1 cellular context compared by ENCODE assay signal in the genomic region with DNA sequence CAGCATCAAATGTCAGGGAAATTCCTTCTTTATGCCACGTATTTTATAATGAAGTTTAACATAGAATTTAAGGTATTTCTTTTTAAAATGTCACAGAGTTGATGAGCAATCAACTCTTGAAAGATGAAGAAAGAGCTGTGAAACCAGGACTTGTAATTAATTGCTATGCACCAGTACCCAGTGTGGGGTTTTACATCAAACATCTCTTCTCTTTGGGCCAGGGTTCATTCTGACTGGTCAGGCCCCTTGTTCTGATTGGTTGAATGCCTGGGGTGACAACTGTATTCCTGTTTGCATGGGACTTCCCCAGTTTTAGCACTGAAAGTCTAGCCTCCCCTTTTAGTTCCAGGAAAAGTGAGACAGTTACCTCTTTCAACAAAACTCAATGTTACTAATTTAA.
TF ChIP-seq lines count a peak whose summit lies in the region.

No MANE protein-coding gene starts in this region.

TF ChIP-seq in H1, 55 proteins besides CTCF, POLR2A, EP300 and RAD21 (continued from another document):
- TF ChIP-seq, protein P1, sequence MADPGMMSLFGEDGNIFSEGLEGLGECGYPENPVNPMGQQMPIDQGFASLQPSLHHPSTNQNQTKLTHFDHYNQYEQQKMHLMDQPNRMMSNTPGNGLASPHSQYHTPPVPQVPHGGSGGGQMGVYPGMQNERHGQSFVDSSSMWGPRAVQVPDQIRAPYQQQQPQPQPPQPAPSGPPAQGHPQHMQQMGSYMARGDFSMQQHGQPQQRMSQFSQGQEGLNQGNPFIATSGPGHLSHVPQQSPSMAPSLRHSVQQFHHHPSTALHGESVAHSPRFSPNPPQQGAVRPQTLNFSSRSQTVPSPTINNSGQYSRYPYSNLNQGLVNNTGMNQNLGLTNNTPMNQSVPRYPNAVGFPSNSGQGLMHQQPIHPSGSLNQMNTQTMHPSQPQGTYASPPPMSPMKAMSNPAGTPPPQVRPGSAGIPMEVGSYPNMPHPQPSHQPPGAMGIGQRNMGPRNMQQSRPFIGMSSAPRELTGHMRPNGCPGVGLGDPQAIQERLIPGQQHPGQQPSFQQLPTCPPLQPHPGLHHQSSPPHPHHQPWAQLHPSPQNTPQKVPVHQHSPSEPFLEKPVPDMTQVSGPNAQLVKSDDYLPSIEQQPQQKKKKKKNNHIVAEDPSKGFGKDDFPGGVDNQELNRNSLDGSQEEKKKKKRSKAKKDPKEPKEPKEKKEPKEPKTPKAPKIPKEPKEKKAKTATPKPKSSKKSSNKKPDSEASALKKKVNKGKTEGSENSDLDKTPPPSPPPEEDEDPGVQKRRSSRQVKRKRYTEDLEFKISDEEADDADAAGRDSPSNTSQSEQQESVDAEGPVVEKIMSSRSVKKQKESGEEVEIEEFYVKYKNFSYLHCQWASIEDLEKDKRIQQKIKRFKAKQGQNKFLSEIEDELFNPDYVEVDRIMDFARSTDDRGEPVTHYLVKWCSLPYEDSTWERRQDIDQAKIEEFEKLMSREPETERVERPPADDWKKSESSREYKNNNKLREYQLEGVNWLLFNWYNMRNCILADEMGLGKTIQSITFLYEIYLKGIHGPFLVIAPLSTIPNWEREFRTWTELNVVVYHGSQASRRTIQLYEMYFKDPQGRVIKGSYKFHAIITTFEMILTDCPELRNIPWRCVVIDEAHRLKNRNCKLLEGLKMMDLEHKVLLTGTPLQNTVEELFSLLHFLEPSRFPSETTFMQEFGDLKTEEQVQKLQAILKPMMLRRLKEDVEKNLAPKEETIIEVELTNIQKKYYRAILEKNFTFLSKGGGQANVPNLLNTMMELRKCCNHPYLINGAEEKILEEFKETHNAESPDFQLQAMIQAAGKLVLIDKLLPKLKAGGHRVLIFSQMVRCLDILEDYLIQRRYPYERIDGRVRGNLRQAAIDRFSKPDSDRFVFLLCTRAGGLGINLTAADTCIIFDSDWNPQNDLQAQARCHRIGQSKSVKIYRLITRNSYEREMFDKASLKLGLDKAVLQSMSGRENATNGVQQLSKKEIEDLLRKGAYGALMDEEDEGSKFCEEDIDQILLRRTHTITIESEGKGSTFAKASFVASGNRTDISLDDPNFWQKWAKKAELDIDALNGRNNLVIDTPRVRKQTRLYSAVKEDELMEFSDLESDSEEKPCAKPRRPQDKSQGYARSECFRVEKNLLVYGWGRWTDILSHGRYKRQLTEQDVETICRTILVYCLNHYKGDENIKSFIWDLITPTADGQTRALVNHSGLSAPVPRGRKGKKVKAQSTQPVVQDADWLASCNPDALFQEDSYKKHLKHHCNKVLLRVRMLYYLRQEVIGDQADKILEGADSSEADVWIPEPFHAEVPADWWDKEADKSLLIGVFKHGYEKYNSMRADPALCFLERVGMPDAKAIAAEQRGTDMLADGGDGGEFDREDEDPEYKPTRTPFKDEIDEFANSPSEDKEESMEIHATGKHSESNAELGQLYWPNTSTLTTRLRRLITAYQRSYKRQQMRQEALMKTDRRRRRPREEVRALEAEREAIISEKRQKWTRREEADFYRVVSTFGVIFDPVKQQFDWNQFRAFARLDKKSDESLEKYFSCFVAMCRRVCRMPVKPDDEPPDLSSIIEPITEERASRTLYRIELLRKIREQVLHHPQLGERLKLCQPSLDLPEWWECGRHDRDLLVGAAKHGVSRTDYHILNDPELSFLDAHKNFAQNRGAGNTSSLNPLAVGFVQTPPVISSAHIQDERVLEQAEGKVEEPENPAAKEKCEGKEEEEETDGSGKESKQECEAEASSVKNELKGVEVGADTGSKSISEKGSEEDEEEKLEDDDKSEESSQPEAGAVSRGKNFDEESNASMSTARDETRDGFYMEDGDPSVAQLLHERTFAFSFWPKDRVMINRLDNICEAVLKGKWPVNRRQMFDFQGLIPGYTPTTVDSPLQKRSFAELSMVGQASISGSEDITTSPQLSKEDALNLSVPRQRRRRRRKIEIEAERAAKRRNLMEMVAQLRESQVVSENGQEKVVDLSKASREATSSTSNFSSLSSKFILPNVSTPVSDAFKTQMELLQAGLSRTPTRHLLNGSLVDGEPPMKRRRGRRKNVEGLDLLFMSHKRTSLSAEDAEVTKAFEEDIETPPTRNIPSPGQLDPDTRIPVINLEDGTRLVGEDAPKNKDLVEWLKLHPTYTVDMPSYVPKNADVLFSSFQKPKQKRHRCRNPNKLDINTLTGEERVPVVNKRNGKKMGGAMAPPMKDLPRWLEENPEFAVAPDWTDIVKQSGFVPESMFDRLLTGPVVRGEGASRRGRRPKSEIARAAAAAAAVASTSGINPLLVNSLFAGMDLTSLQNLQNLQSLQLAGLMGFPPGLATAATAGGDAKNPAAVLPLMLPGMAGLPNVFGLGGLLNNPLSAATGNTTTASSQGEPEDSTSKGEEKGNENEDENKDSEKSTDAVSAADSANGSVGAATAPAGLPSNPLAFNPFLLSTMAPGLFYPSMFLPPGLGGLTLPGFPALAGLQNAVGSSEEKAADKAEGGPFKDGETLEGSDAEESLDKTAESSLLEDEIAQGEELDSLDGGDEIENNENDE (IDR thresholded peaks at IDR 0.05; ENCODE audit: insufficient replicate concordance, low read length) = no peak
- no peak for TF ChIP-seq SRF (IDR thresholded peaks at IDR 0.05; ENCODE audit: low read depth, low read length)
- TF ChIP-seq SAP30 (IDR thresholded peaks at IDR 0.05; ENCODE audit: insufficient read depth, insufficient replicate concordance, low read length) = no peak
- no peak for TF ChIP-seq CREB1 (IDR thresholded peaks at IDR 0.05)
- TF ChIP-seq BCL11A (IDR thresholded peaks at IDR 0.05; ENCODE audit: low read depth in 2 of 2, low read length in 2 of 2) = no peak
- no peak for TF ChIP-seq CHD1 (IDR thresholded peaks at IDR 0.05; ENCODE audit: low read depth, low read length)
- no peak for TF ChIP-seq JUND (IDR thresholded peaks at IDR 0.05; ENCODE audit: low read length)
- TF ChIP-seq EZH2 (IDR thresholded peaks at IDR 0.05; ENCODE audit: low read depth, low read length, severe bottlenecking) = no peak
